ENCODE assay signal across 8 cellular contexts in the genomic region with DNA sequence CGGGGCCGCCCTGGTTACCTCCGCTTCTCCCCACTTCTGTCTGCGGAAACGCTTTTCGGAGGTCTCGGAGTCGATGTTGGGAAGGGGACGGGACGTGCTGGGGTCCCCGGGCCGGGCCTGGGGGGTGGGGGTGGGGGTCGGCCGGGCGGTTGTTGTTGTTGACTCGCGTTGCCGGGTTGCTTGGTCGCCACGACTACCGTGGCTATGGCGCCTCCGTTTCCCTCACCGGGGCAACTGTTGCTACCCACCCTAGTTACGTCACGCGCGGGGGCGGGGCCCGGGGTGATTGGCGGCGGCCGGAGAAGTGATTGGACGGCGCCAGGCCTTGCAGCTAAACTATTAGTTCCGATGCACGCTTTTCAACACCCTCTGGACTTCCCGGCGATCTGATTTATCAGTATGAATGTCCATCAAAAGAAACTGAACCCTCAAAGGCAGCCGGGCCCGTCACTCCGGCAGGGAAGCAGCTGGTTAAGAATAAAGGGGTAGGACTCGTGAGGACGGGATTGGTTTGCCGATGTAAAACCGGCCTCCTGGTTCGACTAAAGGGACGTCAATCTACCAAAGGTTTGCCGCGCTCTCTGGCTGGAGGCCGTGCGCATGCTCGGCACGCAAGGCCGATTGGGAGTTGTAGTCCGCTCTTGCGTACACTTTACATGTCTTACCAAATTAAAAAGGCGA. TPM values are rescaled to one million over a fixed set of nuclear protein-coding genes. Genes with fewer than 3 reads are reported as not detected.
A peak's percentile ranks its signal among the peaks of the same experiment; 100 is the strongest.
DNase-seq lines count a peak whose midpoint lies in the region; ATAC-seq, FAIRE-seq and TF ChIP-seq lines count a peak whose summit lies in the region.

A gene (minus strand): TSS at position 236 of the 681 bp plus-strand sequence. CDS start 12,477 bp downstream, outside the sequence.

- H3K27ac ChIP-seq in ACC112 (ENCODE audit: low read depth, low read length): peak within 1 kb of the TSS; percentile 94
- H3K27ac ChIP-seq in iPS-20b (ENCODE audit: low read length): peak within 1 kb of the TSS; percentile 77
- peak within 1 kb of the TSS; percentile 92 to 100 (median 99) for H3K27ac ChIP-seq in skin epidermis

- POLR2A ChIA-PET in WTC11 (lab: Charles Lee): interaction anchor here (0.5 to 1.8 kb wide), 5 partner anchors 25 to 105 kb away, joined by 3 to 11 read pairs (median 4); a partner anchor contains a TSS

- H3K27me3 Mint-ChIP-seq in WTC11 (ENCODE audit: low read depth): peaks cover 4% of the 10 kb centered on the region

- FAIRE-seq in bronchial epithelial cell (lab: Jason Lieb, UNC): peak; percentile 86

- H3K4me1 ChIP-seq in ACC112 (ENCODE audit: control insufficient read depth, insufficient read depth, low read length, unreplicated experiment): peaks cover 7% of the 10 kb centered on the region
- peaks cover 3% of the 10 kb centered on the region; the same call in 1 of the 2 replicates for H3K4me1 ChIP-seq in iPS-20b (ENCODE audit: insufficient read depth, low read length)

- H3K4me3 ChIP-seq in ACC112 (ENCODE audit: low read depth, low read length) (peak within 1 kb of the TSS; percentile 91), bronchial epithelial cell (ENCODE audit: low read depth, low read length) (peak within 1 kb of the TSS; percentile 70), iPS-20b (ENCODE audit: low read length) (peak within 1 kb of the TSS; percentile 73), skin epidermis (peak within 1 kb of the TSS; percentile 65 to 93 (median 79))

- H3K79me2 ChIP-seq in ACC112 (ENCODE audit: control insufficient read depth, insufficient read depth, low read length, unreplicated experiment): peaks cover 9% of the 10 kb centered on the region

- H3K4me1 Mint-ChIP-seq in WTC11: peaks cover 19% of the 10 kb centered on the region

- peak; percentile 98 for DNase-seq in NCI-H345 (lab: John Stamatoyannopoulos, UW)
- peak; percentile 100 for DNase-seq in WTC11 (ENCODE audit: low spot score)
- peak; percentile 99 for DNase-seq in bronchial epithelial cell (ENCODE audit: low read depth)

- no peaks in the 10 kb centered on the region for H3K27me3 ChIP-seq in ACC112 (ENCODE audit: insufficient read depth, low read length)
- H3K27me3 ChIP-seq in bronchial epithelial cell (ENCODE audit: control insufficient read depth, insufficient read depth, low read length): no peaks in the 10 kb centered on the region
- no peaks in the 10 kb centered on the region for H3K27me3 ChIP-seq in iPS-20b (ENCODE audit: insufficient read depth, low read length)

- ATAC-seq in GM18907 (IDR thresholded peaks at IDR 0.05; ENCODE audit: unreplicated experiment): peak; percentile 77
- peak; percentile 71 for ATAC-seq in HG03280 (IDR thresholded peaks at IDR 0.05; ENCODE audit: unreplicated experiment)
- peak; percentile 85 for ATAC-seq in WTC11

- H3K9me3 Mint-ChIP-seq in WTC11: no peaks in the 10 kb centered on the region

- H3K36me3 ChIP-seq in ACC112 (ENCODE audit: insufficient read depth, low read length) (no peaks in the 10 kb centered on the region), bronchial epithelial cell (ENCODE audit: control insufficient read depth, insufficient read depth, low read length) (no peaks in the 10 kb centered on the region), iPS-20b (ENCODE audit: insufficient read depth, low read depth, low read length) (no peaks in the 10 kb centered on the region)

- 0 out of 2 replicates have a peak, but pooled peaks cover under 1% of the 10 kb centered on the region for H3K36me3 Mint-ChIP-seq in WTC11

- TF ChIP-seq CTCF in WTC11 (IDR thresholded peaks at IDR 0.05): no peak
- no peak for TF ChIP-seq CTCF in bronchial epithelial cell (IDR thresholded peaks at IDR 0.05; ENCODE audit: insufficient read depth, low read length, severe bottlenecking)

- peak within 1 kb of the TSS; percentile 89 for H3K9ac ChIP-seq in iPS-20b (ENCODE audit: low read depth, low read length)

- no peaks in the 10 kb centered on the region for H3K9me3 ChIP-seq in iPS-20b (ENCODE audit: insufficient read depth, low read depth, low read length)

- peak within 1 kb of the TSS; percentile 100 for H3K27ac Mint-ChIP-seq in WTC11

- CTCF ChIA-PET in WTC11 (lab: Charles Lee): interaction anchor here (0.6 to 3.0 kb wide), 10 partner anchors 13 to 130 kb away, joined by 3 to 19 read pairs (median 8); a partner anchor contains a TSS

- H2AFZ ChIP-seq in ACC112 (ENCODE audit: low read length, unreplicated experiment): peak within 1 kb of the TSS; percentile 81

- peak within 1 kb of the TSS; percentile 92 for H3K4me3 Mint-ChIP-seq in WTC11

TF ChIP-seq in WTC11, 78 proteins besides CTCF, POLR2A, EP300 and RAD21:
- TF ChIP-seq, protein P1, sequence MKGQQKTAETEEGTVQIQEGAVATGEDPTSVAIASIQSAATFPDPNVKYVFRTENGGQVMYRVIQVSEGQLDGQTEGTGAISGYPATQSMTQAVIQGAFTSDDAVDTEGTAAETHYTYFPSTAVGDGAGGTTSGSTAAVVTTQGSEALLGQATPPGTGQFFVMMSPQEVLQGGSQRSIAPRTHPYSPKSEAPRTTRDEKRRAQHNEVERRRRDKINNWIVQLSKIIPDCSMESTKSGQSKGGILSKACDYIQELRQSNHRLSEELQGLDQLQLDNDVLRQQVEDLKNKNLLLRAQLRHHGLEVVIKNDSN (CRISPR knock-in tag; IDR thresholded peaks at IDR 0.05): 0 out of 2 replicates have a peak, but pooled peaks have one; percentile 10
- peak; percentile 98 for TF ChIP-seq NFYB (CRISPR knock-in tag; conservative IDR thresholded peaks at IDR 0.05; ENCODE audit: low read depth)
- TF ChIP-seq NFATC4 (CRISPR knock-in tag; IDR thresholded peaks at IDR 0.05): no peak
- peak; percentile 76; the same call in 1 of the 2 replicates for TF ChIP-seq SP1 (CRISPR knock-in tag; conservative IDR thresholded peaks at IDR 0.05)
- TF ChIP-seq, protein P2, sequence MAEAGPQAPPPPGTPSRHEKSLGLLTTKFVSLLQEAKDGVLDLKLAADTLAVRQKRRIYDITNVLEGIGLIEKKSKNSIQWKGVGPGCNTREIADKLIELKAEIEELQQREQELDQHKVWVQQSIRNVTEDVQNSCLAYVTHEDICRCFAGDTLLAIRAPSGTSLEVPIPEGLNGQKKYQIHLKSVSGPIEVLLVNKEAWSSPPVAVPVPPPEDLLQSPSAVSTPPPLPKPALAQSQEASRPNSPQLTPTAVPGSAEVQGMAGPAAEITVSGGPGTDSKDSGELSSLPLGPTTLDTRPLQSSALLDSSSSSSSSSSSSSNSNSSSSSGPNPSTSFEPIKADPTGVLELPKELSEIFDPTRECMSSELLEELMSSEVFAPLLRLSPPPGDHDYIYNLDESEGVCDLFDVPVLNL (CRISPR knock-in tag; IDR thresholded peaks at IDR 0.05; ENCODE audit: borderline replicate concordance, low read depth): peak; percentile 78; the same call in 1 of the 2 replicates
- no peak for TF ChIP-seq SOX15 (CRISPR knock-in tag; IDR thresholded peaks at IDR 0.05)
- TF ChIP-seq, protein P3, sequence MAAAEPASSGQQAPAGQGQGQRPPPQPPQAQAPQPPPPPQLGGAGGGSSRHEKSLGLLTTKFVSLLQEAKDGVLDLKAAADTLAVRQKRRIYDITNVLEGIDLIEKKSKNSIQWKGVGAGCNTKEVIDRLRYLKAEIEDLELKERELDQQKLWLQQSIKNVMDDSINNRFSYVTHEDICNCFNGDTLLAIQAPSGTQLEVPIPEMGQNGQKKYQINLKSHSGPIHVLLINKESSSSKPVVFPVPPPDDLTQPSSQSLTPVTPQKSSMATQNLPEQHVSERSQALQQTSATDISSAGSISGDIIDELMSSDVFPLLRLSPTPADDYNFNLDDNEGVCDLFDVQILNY (CRISPR knock-in tag; IDR thresholded peaks at IDR 0.05): peak; percentile 80
- TF ChIP-seq, protein P4, sequence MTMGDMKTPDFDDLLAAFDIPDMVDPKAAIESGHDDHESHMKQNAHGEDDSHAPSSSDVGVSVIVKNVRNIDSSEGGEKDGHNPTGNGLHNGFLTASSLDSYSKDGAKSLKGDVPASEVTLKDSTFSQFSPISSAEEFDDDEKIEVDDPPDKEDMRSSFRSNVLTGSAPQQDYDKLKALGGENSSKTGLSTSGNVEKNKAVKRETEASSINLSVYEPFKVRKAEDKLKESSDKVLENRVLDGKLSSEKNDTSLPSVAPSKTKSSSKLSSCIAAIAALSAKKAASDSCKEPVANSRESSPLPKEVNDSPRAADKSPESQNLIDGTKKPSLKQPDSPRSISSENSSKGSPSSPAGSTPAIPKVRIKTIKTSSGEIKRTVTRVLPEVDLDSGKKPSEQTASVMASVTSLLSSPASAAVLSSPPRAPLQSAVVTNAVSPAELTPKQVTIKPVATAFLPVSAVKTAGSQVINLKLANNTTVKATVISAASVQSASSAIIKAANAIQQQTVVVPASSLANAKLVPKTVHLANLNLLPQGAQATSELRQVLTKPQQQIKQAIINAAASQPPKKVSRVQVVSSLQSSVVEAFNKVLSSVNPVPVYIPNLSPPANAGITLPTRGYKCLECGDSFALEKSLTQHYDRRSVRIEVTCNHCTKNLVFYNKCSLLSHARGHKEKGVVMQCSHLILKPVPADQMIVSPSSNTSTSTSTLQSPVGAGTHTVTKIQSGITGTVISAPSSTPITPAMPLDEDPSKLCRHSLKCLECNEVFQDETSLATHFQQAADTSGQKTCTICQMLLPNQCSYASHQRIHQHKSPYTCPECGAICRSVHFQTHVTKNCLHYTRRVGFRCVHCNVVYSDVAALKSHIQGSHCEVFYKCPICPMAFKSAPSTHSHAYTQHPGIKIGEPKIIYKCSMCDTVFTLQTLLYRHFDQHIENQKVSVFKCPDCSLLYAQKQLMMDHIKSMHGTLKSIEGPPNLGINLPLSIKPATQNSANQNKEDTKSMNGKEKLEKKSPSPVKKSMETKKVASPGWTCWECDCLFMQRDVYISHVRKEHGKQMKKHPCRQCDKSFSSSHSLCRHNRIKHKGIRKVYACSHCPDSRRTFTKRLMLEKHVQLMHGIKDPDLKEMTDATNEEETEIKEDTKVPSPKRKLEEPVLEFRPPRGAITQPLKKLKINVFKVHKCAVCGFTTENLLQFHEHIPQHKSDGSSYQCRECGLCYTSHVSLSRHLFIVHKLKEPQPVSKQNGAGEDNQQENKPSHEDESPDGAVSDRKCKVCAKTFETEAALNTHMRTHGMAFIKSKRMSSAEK (CRISPR knock-in tag; IDR thresholded peaks at IDR 0.05; ENCODE audit: borderline replicate concordance): no peak
- TF ChIP-seq TCF7 (CRISPR knock-in tag; IDR thresholded peaks at IDR 0.05; ENCODE audit: low read depth): no peak

RNA-seq across cellular contexts. Expression of the gene that starts here (rescaled TPM):
- total RNA-seq in WTC11 (2021) (20.4 to 23.2 TPM (median 21.4 TPM) in 3 replicates), bronchial epithelial cell (0.79 and 2.2 TPM in 2 replicates)

Comparison
In these comparisons a context has a peak if more than half of its experiments do, and no peak if none do; other contexts are left out.
1. Peak in every context shown above with its lines: DNase-seq, ATAC-seq, H3K4me3 ChIP-seq and H3K27ac ChIP-seq.